25 cellular contexts compared by ENCODE assay signal in the genomic region with DNA sequence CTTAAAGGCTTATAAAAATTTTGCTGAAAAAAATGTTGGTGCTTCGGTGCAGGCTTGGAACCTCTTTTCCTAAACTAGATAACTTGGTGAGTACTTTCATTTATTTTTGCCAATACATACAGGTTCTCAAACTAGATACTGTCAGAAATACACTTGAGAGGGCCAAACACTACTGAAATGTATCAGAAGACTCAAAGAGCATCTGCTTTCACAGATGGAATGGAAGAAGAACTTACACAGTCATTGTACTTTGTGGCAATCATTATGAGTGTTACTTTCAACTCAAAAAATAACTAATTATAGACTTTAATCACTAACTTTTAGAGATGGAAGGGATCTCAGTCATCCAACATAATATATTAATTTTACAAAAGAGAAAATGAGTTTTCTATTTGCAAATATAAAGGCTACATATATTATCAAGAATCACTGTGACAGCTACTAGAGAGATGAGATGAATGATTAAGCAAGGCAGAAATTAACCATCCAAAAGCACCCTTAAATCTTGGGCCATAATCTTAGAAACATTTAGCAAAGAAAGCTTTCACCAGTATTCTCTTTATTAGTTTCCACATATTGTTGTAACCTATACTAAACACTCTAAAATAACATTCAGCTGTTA. TPM values are rescaled to one million over a fixed set of nuclear protein-coding genes. Genes with fewer than 3 reads are reported as not detected.
DNase-seq lines count a peak whose midpoint lies in the region; ATAC-seq and TF ChIP-seq lines count a peak whose summit lies in the region.
"Had no signal": no experiment of that assay in that cellular context is flagged by ENCODE, and none has a peak within 500 bp of the region (broad histone marks: within the 10 kb centered on the region; RNA-seq: fewer than 3 reads in every experiment).

No MANE protein-coding gene starts in this region.

- H3K56ac ChIP-seq in H9 (ENCODE audit: insufficient read length, low read depth, low read length): no peak overlapping the region

- no peak overlapping the region for H2AFZ ChIP-seq in H9 (ENCODE audit: low read length)

- H2BK15ac ChIP-seq in H9 (ENCODE audit: low read depth, low read length): no peak overlapping the region

- no peaks in the 10 kb centered on the region for H3K4me1 ChIP-seq in H9 (ENCODE audit: insufficient read depth, low read length)
- H3K4me1 ChIP-seq: tibial artery had no signal

- H3K23ac ChIP-seq in H9 (ENCODE audit: insufficient read length, low read depth, low read length): no peak overlapping the region

- H3K4me2 ChIP-seq in H9 (ENCODE audit: insufficient read depth, insufficient read length, low read length): no peak overlapping the region

- no peaks in the 10 kb centered on the region for H3K9me3 ChIP-seq in H9 (ENCODE audit: control insufficient read depth, low read depth, low read length)
- H3K9me3 ChIP-seq: tibial artery had no signal

- H2BK120ac ChIP-seq in H9 (ENCODE audit: low read depth, low read length, poor library complexity, severe bottlenecking): no peak overlapping the region

- no peaks in the 10 kb centered on the region for H3K79me1 ChIP-seq in H9 (ENCODE audit: insufficient read depth, low read depth, low read length, poor library complexity, severe bottlenecking)

- peaks cover 6% of the 10 kb centered on the region for H3K27me3 Mint-ChIP-seq in activated naive CD8-positive, alpha-beta T cell treated with anti-CD3 and anti-CD28 coated beads, Interleukin-2, amount 50 U/mL, for 24 hours
- H3K27me3 Mint-ChIP-seq in activated naive CD8-positive, alpha-beta T cell treated with anti-CD3 and anti-CD28 coated beads for 36 hours: peaks cover 4% of the 10 kb centered on the region
- no peaks in the 10 kb centered on the region; the same call in 1 of the 2 replicates for H3K27me3 Mint-ChIP-seq in H9 (ENCODE audit: low read depth)

- no peak overlapping the region for H2BK12ac ChIP-seq in H9 (ENCODE audit: insufficient read length, low read depth, low read length)

- H3K27ac Mint-ChIP-seq in activated naive CD8-positive, alpha-beta T cell treated with anti-CD3 and anti-CD28 coated beads, Interleukin-2, amount 50 U/mL, for 24 hours: no peak overlapping the region
- H3K27ac Mint-ChIP-seq in activated naive CD8-positive, alpha-beta T cell treated with anti-CD3 and anti-CD28 coated beads for 36 hours: no peak overlapping the region
- no peak overlapping the region for H3K27ac Mint-ChIP-seq in H9
- H3K27ac Mint-ChIP-seq: activated naive CD8-positive, alpha-beta T cell treated with anti-CD3 and anti-CD28 coated beads, Interleukin-2, amount 10 ng/mL, durations not matched to agents 7 days and 5 days; CD4-positive, CD25-positive, alpha-beta regulatory T cell had no signal

- H3K27me3 ChIP-seq in H9 (ENCODE audit: insufficient read depth, low read length): no peaks in the 10 kb centered on the region
- H3K27me3 ChIP-seq: tibial artery had no signal

- H3K9ac ChIP-seq in H9 (ENCODE audit: extremely low read depth, insufficient read length, low read length): no peak overlapping the region

- H3K4me1 Mint-ChIP-seq in activated naive CD8-positive, alpha-beta T cell treated with anti-CD3 and anti-CD28 coated beads, Interleukin-2, amount 50 U/mL, for 24 hours: peaks cover 2% of the 10 kb centered on the region
- peaks cover 10% of the 10 kb centered on the region for H3K4me1 Mint-ChIP-seq in activated naive CD8-positive, alpha-beta T cell treated with anti-CD3 and anti-CD28 coated beads for 36 hours
- H3K4me1 Mint-ChIP-seq in H9: no peaks in the 10 kb centered on the region

- in situ Hi-C loops in ACHN (cut with HindIII; ENCODE audit: low pct_ligation_motif_present, low pct_unique_long_range_greater_than_20kb, low sequenced_read_pairs): no loop called here

- H3K18ac ChIP-seq in H9 (ENCODE audit: insufficient read length, low read depth, low read length): no peak overlapping the region

- H3K9me3 Mint-ChIP-seq in activated naive CD8-positive, alpha-beta T cell treated with anti-CD3 and anti-CD28 coated beads, Interleukin-2, amount 50 U/mL, for 24 hours: no peaks in the 10 kb centered on the region
- no peaks in the 10 kb centered on the region for H3K9me3 Mint-ChIP-seq in activated naive CD8-positive, alpha-beta T cell treated with anti-CD3 and anti-CD28 coated beads for 36 hours
- no peaks in the 10 kb centered on the region for H3K9me3 Mint-ChIP-seq in H9
- H3K9me3 Mint-ChIP-seq: activated naive CD8-positive, alpha-beta T cell treated with anti-CD3 and anti-CD28 coated beads, Interleukin-2, amount 10 ng/mL, durations not matched to agents 7 days and 5 days; CD4-positive, CD25-positive, alpha-beta regulatory T cell had no signal

- no peak overlapping the region for H4K5ac ChIP-seq in H9 (ENCODE audit: insufficient read length, low read depth, low read length)

- H4K91ac ChIP-seq in H9 (ENCODE audit: insufficient read length, low read depth, low read length): no peak overlapping the region

- H4K20me1 ChIP-seq in H9 (ENCODE audit: control insufficient read depth, insufficient read depth, insufficient read length): no peaks in the 10 kb centered on the region

- no peaks in the 10 kb centered on the region for H3K23me2 ChIP-seq in H9 (ENCODE audit: insufficient read length, low read depth, low read length, poor library complexity, severe bottlenecking)

- no peak overlapping the region for H2AK5ac ChIP-seq in H9 (ENCODE audit: insufficient read length, low read length)

- no peak overlapping the region for H3K14ac ChIP-seq in H9 (ENCODE audit: insufficient read depth, low read length)

- peak; percentile 28 for ATAC-seq in activated naive CD8-positive, alpha-beta T cell treated with anti-CD3 and anti-CD28 coated beads, Interleukin-2, amount 50 U/mL, for 24 hours
- peak; percentile 69 for ATAC-seq in HG02798 (IDR thresholded peaks at IDR 0.05; ENCODE audit: poor library complexity, unreplicated experiment)
- peak; percentile 60 for ATAC-seq in HG03565 (IDR thresholded peaks at IDR 0.05; ENCODE audit: unreplicated experiment)
- ATAC-seq in GM18868 (IDR thresholded peaks at IDR 0.05; ENCODE audit: unreplicated experiment): no peak
- ATAC-seq: right cardiac atrium had no signal

- H3K4me3 Mint-ChIP-seq in activated naive CD8-positive, alpha-beta T cell treated with anti-CD3 and anti-CD28 coated beads, Interleukin-2, amount 50 U/mL, for 24 hours: no peak overlapping the region
- no peak overlapping the region for H3K4me3 Mint-ChIP-seq in activated naive CD8-positive, alpha-beta T cell treated with anti-CD3 and anti-CD28 coated beads for 36 hours
- no peak overlapping the region for H3K4me3 Mint-ChIP-seq in H9
- H3K4me3 Mint-ChIP-seq: activated naive CD8-positive, alpha-beta T cell treated with anti-CD3 and anti-CD28 coated beads, Interleukin-2, amount 10 ng/mL, durations not matched to agents 7 days and 5 days had no signal

- H3K36me3 Mint-ChIP-seq in activated naive CD8-positive, alpha-beta T cell treated with anti-CD3 and anti-CD28 coated beads, Interleukin-2, amount 50 U/mL, for 24 hours (ENCODE audit: low read depth): no peaks in the 10 kb centered on the region
- H3K36me3 Mint-ChIP-seq in activated naive CD8-positive, alpha-beta T cell treated with anti-CD3 and anti-CD28 coated beads for 36 hours: no peaks in the 10 kb centered on the region
- H3K36me3 Mint-ChIP-seq in H9 (ENCODE audit: insufficient read depth in 1 of 3, low read depth in 3 of 3): no peaks in the 10 kb centered on the region
- H3K36me3 Mint-ChIP-seq: activated naive CD8-positive, alpha-beta T cell treated with anti-CD3 and anti-CD28 coated beads, Interleukin-2, amount 10 ng/mL, durations not matched to agents 7 days and 5 days; CD4-positive, CD25-positive, alpha-beta regulatory T cell had no signal

- H3K27ac ChIP-seq in H9 (ENCODE audit: insufficient read length, low read depth, low read length): no peak overlapping the region
- H3K27ac ChIP-seq: tibial artery had no signal

- H3T11ph ChIP-seq in H9 (ENCODE audit: low read length): no peak overlapping the region

- WGBS in H9 (ENCODE audit: extremely low coverage, insufficient read length, low lambda C conversion rate): no CpG with 5 or more reads among the region's 1 CpG

- no peak for TF ChIP-seq CTCF in H9 (conservative IDR thresholded peaks at IDR 0.05)

- no peak for DNase-seq in activated naive CD8-positive, alpha-beta T cell treated with anti-CD3 and anti-CD28 coated beads, Interleukin-2, amount 50 U/mL, for 24 hours
- no peak for DNase-seq in activated naive CD8-positive, alpha-beta T cell treated with anti-CD3 and anti-CD28 coated beads for 36 hours
- DNase-seq in ACHN (no peak), H9 (no peak), kidney tubule cell (ENCODE audit: low spot score) (no peak)
- DNase-seq: activated CD4-positive, alpha-beta T cell treated with anti-CD3 and anti-CD28 coated beads, Interleukin-2, amount 50 U/mL, for 4 hours; activated naive CD8-positive, alpha-beta T cell treated with anti-CD3 and anti-CD28 coated beads, Interleukin-2, amount 10 ng/mL, durations not matched to agents 7 days and 5 days; CD4-positive, CD25-positive, alpha-beta regulatory T cell; DMS53; foreskin fibroblast; hypothalamus; KBM-7; kidney; mammary epithelial cell; NCI-H2081 treated with DMSO at 0.1 percent for 48 hours; right cardiac atrium; stimulated activated naive CD4-positive, alpha-beta T cell treated with Interleukin-2 at 50 U/mL for 16 hours; SW 1271; tibial artery had no signal

- H4K8ac ChIP-seq in H9 (replicated peaks; ENCODE audit: insufficient read length, low read depth, low read length): no peak overlapping the region

- H2BK20ac ChIP-seq in H9 (ENCODE audit: low read depth, low read length, poor library complexity, severe bottlenecking): no peak overlapping the region

- H3K4ac ChIP-seq in H9 (ENCODE audit: low read depth, low read length): no peak overlapping the region

- no peak overlapping the region for H2BK5ac ChIP-seq in H9 (ENCODE audit: insufficient read length, low read length)

- no peaks in the 10 kb centered on the region for H3K79me2 ChIP-seq in H9 (ENCODE audit: insufficient read depth, low read length)

RNA-seq across cellular contexts. Expression of a gene that starts 1.0 kb away (rescaled TPM):
- not detected for total RNA-seq in activated naive CD8-positive, alpha-beta T cell treated with anti-CD3 and anti-CD28 coated beads for 36 hours
- total RNA-seq in H9 (2021): not detected in 2 replicates
- total RNA-seq: activated naive CD8-positive, alpha-beta T cell treated with anti-CD3 and anti-CD28 coated beads, Interleukin-2, amount 10 ng/mL, durations not matched to agents 7 days and 5 days; CD4-positive, CD25-positive, alpha-beta regulatory T cell; endothelial cell of umbilical vein; mammary epithelial cell; NCI-H460; osteocyte had no signal

RNA-seq across cellular contexts. Expression of a gene that starts 36.7 kb away (rescaled TPM):
- not detected for total RNA-seq in activated naive CD8-positive, alpha-beta T cell treated with anti-CD3 and anti-CD28 coated beads for 36 hours
- total RNA-seq in H9 (2021): not detected in 2 replicates
- total RNA-seq: endothelial cell of umbilical vein, NCI-H460, osteocyte had no signal

RNA-seq across cellular contexts. Expression of a gene that starts 37.5 kb away (rescaled TPM):
- total RNA-seq in activated naive CD8-positive, alpha-beta T cell treated with anti-CD3 and anti-CD28 coated beads for 36 hours: not detected
- total RNA-seq in H9 (2021): not detected in 2 replicates
- total RNA-seq: activated naive CD8-positive, alpha-beta T cell treated with anti-CD3 and anti-CD28 coated beads, Interleukin-2, amount 10 ng/mL, durations not matched to agents 7 days and 5 days; CD4-positive, CD25-positive, alpha-beta regulatory T cell; endothelial cell of umbilical vein; kidney; mammary epithelial cell; NCI-H460; osteocyte; right cardiac atrium had no signal

RNA-seq across cellular contexts. Expression of a gene that starts 58.8 kb away (rescaled TPM):
- 10 to 100 TPM; 46.9 to 49.7 TPM for total RNA-seq in activated naive CD8-positive, alpha-beta T cell treated with anti-CD3 and anti-CD28 coated beads for 36 hours
- total RNA-seq in H9 (2021): 49.3 and 51.9 TPM in 2 replicates
